In genomic region chr21:14683021-14683420, GRCh38 we compare ENCODE assay signal across 2 cellular contexts.
TF ChIP-seq lines count a peak whose summit lies in the region.

No MANE protein-coding gene starts in this region.

TF ChIP-seq in GM23338, 12 proteins besides CTCF, POLR2A, EP300 and RAD21 (continued from another document):
- TF ChIP-seq ZNF331 (CRISPR knock-in tag; IDR thresholded peaks at IDR 0.05; ENCODE audit: low read depth) (no peak), POLR2AphosphoS5 (IDR thresholded peaks at IDR 0.05; ENCODE audit: low read depth) (no peak), EZH2 (IDR thresholded peaks at IDR 0.05; ENCODE audit: low read depth, unreplicated experiment) (no peak), REST (IDR thresholded peaks at IDR 0.05; ENCODE audit: unreplicated experiment) (no peak), STAT1 (IDR thresholded peaks at IDR 0.05; ENCODE audit: unreplicated experiment) (no peak), ETS1 (IDR thresholded peaks at IDR 0.05) (no peak), ZNF114 (CRISPR knock-in tag; IDR thresholded peaks at IDR 0.05) (no peak), CREB1 (CRISPR knock-in tag; IDR thresholded peaks at IDR 0.05; ENCODE audit: low read depth) (no peak), ZNF462 (CRISPR knock-in tag; IDR thresholded peaks at IDR 0.05) (no peak)

TF ChIP-seq in endothelial cell of umbilical vein, 7 proteins besides CTCF, POLR2A, EP300 and RAD21 (continued from another document):
- TF ChIP-seq JUN (IDR thresholded peaks at IDR 0.05; ENCODE audit: borderline replicate concordance, insufficient read depth, insufficient read length, low read depth) (no peak), FOS (IDR thresholded peaks at IDR 0.05; ENCODE audit: borderline replicate concordance, insufficient read depth, low read length) (no peak), MYC (IDR thresholded peaks at IDR 0.05; ENCODE audit: low read depth, low read length) (no peak), POLR2AphosphoS5 (IDR thresholded peaks at IDR 0.05; ENCODE audit: insufficient read depth, low read depth, low read length) (no peak), EZH2 (IDR thresholded peaks at IDR 0.05; ENCODE audit: borderline replicate concordance, low read depth, low read length, severe bottlenecking) (no peak), GATA2 (IDR thresholded peaks at IDR 0.05; ENCODE audit: insufficient read depth, insufficient read length, low read depth, low read length) (no peak)
